12 cellular contexts compared by ENCODE assay signal in the genomic region with DNA sequence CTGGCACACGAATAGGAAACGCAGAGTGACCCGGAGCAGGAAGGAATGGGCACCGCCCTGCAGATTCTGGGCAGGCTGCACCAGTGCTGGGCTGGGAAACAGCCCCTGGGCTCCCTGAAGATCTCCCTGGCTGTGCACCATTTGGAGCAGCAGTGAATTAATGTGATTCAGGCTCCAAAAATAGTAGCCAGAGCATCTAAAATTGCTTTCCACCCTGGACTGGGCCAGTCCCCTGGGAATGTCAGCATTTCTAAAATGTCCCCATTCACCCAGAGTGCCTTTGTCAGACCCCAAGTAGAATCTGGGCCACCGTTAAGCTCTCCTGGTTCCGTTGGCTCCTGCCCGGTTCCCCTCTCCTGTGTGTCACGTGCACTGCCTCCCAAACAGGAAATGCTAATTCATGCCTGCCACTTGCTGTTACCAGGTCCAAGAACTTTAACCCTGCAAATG. TPM values are rescaled to one million over a fixed set of nuclear protein-coding genes. Genes with fewer than 3 reads are reported as not detected.
A peak's percentile ranks its signal among the peaks of the same experiment; 100 is the strongest.
DNase-seq lines count a peak whose midpoint lies in the region; ATAC-seq and TF ChIP-seq lines count a peak whose summit lies in the region.
"Had no signal": no experiment of that assay in that cellular context is flagged by ENCODE, and none has a peak within 500 bp of the region (broad histone marks: within the 10 kb centered on the region; RNA-seq: fewer than 3 reads in every experiment).

No MANE protein-coding gene starts in this region.

- peak overlapping the region in 1 of 4 donors; percentile 3 for H3K4me3 ChIP-seq in adrenal gland
- peak overlapping the region in 10 of 12 donors; percentile 2 to 45 (median 30) for H3K4me3 ChIP-seq in heart left ventricle
- peak overlapping the region; percentile 7 for H3K4me3 ChIP-seq in upper lobe of right lung

- TF ChIP-seq POLR2A in adrenal gland (IDR thresholded peaks at IDR 0.05) (no peak), heart left ventricle (IDR thresholded peaks at IDR 0.05) (no peak)

- H3K36me3 ChIP-seq in adrenal gland (replicated peaks in 1 of 2): no peaks in the 10 kb centered on the region
- H3K36me3 ChIP-seq in heart left ventricle: no peaks in the 10 kb centered on the region
- no peaks in the 10 kb centered on the region for H3K36me3 ChIP-seq in upper lobe of right lung

- H3K4me1 ChIP-seq in adrenal gland (replicated peaks in 1 of 2) (peaks cover 7 to 27% of the 10 kb centered on the region in 2 donors), heart left ventricle (peaks cover 0 to 38% (median 22%) of the 10 kb centered on the region in 12 donors), upper lobe of right lung (peaks cover 31% of the 10 kb centered on the region)

- 45 to 62% (median 50%) methylated on average over 6 to 8 of the region's 8 CpGs for WGBS in adrenal gland, 4 donors
- 2 to 19% (median 7%) methylated on average over 8 of the region's 8 CpGs for WGBS in heart left ventricle, 4 donors

- H3K9me3 ChIP-seq in adrenal gland (replicated peaks in 1 of 3): no peaks in the 10 kb centered on the region
- H3K9me3 ChIP-seq in heart left ventricle: no peaks in the 10 kb centered on the region
- H3K9me3 ChIP-seq in upper lobe of right lung: no peaks in the 10 kb centered on the region

- intact Hi-C loops in adrenal gland (cut with DNase I): loop anchor here in 1 of 2 donors (10.0 kb wide), 1 partner anchor 50 kb away; no protein-coding TSS in a partner anchor
- intact Hi-C loops in heart left ventricle (cut with DNase I): no loop called here
- intact Hi-C loops in upper lobe of right lung (cut with DNase I): no loop called here

- ATAC-seq in heart left ventricle (peak; percentile 85 to 94 (median 90)), upper lobe of right lung (peak; percentile 53), HG03135 (IDR thresholded peaks at IDR 0.05; ENCODE audit: unreplicated experiment) (no peak), GM18511 (IDR thresholded peaks at IDR 0.05; ENCODE audit: unreplicated experiment) (no peak)
- ATAC-seq: SK-N-SH treated with all-trans-retinoic acid at 6 μM for 48 hours had no signal

- H3K27me3 ChIP-seq in adrenal gland: no peaks in the 10 kb centered on the region
- no peaks in the 10 kb centered on the region for H3K27me3 ChIP-seq in heart left ventricle
- H3K27me3 ChIP-seq in upper lobe of right lung: no peaks in the 10 kb centered on the region

- H3K27ac ChIP-seq in adrenal gland: peak overlapping the region in 4 of 5 donors; percentile 3 to 77 (median 56)
- H3K27ac ChIP-seq in heart left ventricle: peak overlapping the region; percentile 8 to 82 (median 64)
- peak overlapping the region; percentile 73 for H3K27ac ChIP-seq in upper lobe of right lung

- DNase-seq in adrenal gland (peak in 3 of 7 donors; percentile 31 to 62 (median 39)), heart left ventricle (peak in 4 of 5 donors; percentile 33 to 67 (median 59)), occipital lobe (lab: John Stamatoyannopoulos, UW) (peak; percentile 19), upper lobe of right lung (no peak), middle frontal gyrus (ENCODE audit: extremely low spot score, low spot score) (no peak), GM19238 (ENCODE audit: insufficient read length, low spot score) (no peak)
- DNase-seq: activated CD8-positive, alpha-beta memory T cell treated with anti-CD3 and anti-CD28 coated beads for 24 hours; DND-41; NCI-H446 had no signal

- no peak for TF ChIP-seq CTCF in adrenal gland (IDR thresholded peaks at IDR 0.05)
- no peak for TF ChIP-seq CTCF in heart left ventricle (IDR thresholded peaks at IDR 0.05)
- TF ChIP-seq CTCF in upper lobe of right lung (IDR thresholded peaks at IDR 0.05): no peak

RNA-seq across cellular contexts. Expression of gene IRAG1, which starts 18.5 kb away (rescaled TPM):
- total RNA-seq in adrenal gland (10 to 100 TPM in 6 of 8 donors, 1 to 10 TPM in 2; 8.1 to 33.9 (median 16.9) TPM), heart left ventricle (10 to 100 TPM in 1 of 9 donors, 1 to 10 TPM in 8; 3.7 to 10.6 (median 6.2) TPM), occipital lobe (1.4 TPM), upper lobe of right lung (18.0 TPM)
- polyA plus RNA-seq in adrenal gland (10 to 100 TPM in 1 of 3 donors, 1 to 10 TPM in 2; 5.6 to 21.5 (median 7.1) TPM), heart left ventricle (1 to 10 TPM; 3.0 to 3.4 TPM)

Comparison
In these comparisons a context has a peak if more than half of its experiments do, and no peak if none do; other contexts are left out.
1. DNase-seq: peak in heart left ventricle (4 of 5) and occipital lobe (single experiment); none in upper lobe of right lung (single experiment), middle frontal gyrus (single experiment) and GM19238 (single experiment).
2. ATAC-seq: peak in heart left ventricle (4 of 4) and upper lobe of right lung (single experiment); none in HG03135 (single experiment) and GM18511 (single experiment).
3. Peak in every context shown above with its lines, with median percentiles within 50 percentile points of each other: H3K27ac ChIP-seq.